In the genomic region with DNA sequence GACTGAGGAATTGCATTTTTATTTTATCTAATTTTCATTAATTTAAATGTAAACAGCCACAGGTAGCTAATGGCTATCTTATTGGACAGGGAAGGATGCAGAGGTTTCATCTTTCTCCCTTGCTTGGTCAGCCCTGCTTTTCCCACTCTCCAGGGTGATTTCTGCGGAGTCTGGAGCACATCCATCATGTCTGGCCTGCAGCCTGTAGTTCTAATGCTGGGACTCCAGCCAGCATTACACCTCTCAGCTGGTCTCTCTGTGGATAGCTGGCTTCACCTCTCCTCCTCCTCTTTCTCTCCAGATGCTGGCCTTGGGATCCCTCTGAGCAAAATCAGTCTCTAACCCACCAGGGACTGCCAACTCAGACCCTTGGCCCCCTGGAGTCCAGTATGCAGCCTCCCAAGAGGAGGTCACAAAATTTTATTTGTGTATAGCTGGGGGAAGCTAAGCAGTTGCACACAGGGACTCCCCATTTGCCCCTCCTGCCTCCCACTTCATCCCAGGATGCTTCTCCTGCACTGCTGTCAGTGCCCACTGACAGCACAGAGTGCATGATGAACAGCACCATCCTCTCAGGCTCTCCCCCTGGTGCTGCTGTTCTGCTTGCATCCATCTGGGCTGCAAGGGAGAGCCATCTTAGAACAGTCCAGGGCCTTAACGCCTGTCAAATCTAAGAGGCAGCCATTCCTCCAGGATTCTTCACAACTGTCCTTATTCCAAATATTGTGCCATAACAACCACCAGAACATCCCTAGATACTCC, we compare ENCODE assay signal across 20 cellular contexts. TPM values are rescaled to one million over a fixed set of nuclear protein-coding genes. Genes with fewer than 3 reads are reported as not detected.
DNase-seq lines count a peak whose midpoint lies in the region; ATAC-seq and TF ChIP-seq lines count a peak whose summit lies in the region.
"Had no signal": no experiment of that assay in that cellular context is flagged by ENCODE, and none has a peak within 500 bp of the region (broad histone marks: within the 10 kb centered on the region; RNA-seq: fewer than 3 reads in every experiment).

No MANE protein-coding gene starts in this region.

- no peak for TF ChIP-seq POLR2A in uterus (IDR thresholded peaks at IDR 0.05)

- no peaks in the 10 kb centered on the region for H3K27me3 Mint-ChIP-seq in type B pancreatic cell
- H3K27me3 Mint-ChIP-seq: activated naive CD8-positive, alpha-beta T cell treated with anti-CD3 and anti-CD28 coated beads for 36 hours had no signal

- intact Hi-C loops in Right ventricle myocardium inferior (cut with DNase I), result no loop called here
- intact Hi-C loops in cardiac septum (cut with DNase I), result no loop called here
- intact Hi-C loops in left ventricle myocardium superior (cut with micrococcal nuclease), result no loop called here
- intact Hi-C loops in uterus (cut with DNase I; ENCODE audit: low total_unique reads), result no loop called here

- no peaks in the 10 kb centered on the region for H3K9me3 ChIP-seq in uterus
- H3K9me3 ChIP-seq: A549, SJSA1 had no signal

- H3K4me3 Mint-ChIP-seq in type B pancreatic cell, result no peak overlapping the region
- H3K4me3 Mint-ChIP-seq: activated naive CD8-positive, alpha-beta T cell treated with anti-CD3 and anti-CD28 coated beads for 36 hours; stimulated activated effector memory CD8-positive, alpha-beta T cell treated with anti-CD3 and anti-CD28 coated beads, Interleukin-12 subunit alpha, Interleukin-12 subunit beta, amount 100 ng/mL, for 72 hours had no signal

- no peaks in the 10 kb centered on the region for H3K36me3 ChIP-seq in uterus
- H3K36me3 ChIP-seq: SJSA1 had no signal

- DNase-seq in Right ventricle myocardium inferior (ENCODE audit: missing footprints), result no peak
- no peak for DNase-seq in cardiac septum (ENCODE audit: low spot score)
- peak; percentile 39 for DNase-seq in amniotic epithelial cell (ENCODE audit: low read depth)
- DNase-seq in left ventricle myocardium superior, result peak; percentile 43
- peak; percentile 32 to 47 for DNase-seq in uterus
- no peak for DNase-seq in AG20443 (ENCODE audit: low spot score)
- DNase-seq in type B pancreatic cell (ENCODE audit: extremely low spot score, unreplicated experiment), result no peak
- DNase-seq in amniotic stem cell (lab: John Stamatoyannopoulos, UW), result no peak
- DNase-seq: activated CD4-positive, alpha-beta T cell treated with anti-CD3 and anti-CD28 coated beads for 48 hours; activated naive CD8-positive, alpha-beta T cell treated with anti-CD3 and anti-CD28 coated beads for 36 hours; HCEC 1CT; NCI-H2171; small intestine; T-helper 9 cell had no signal

- no peaks in the 10 kb centered on the region for H3K4me1 ChIP-seq in uterus
- H3K4me1 ChIP-seq: A549, SJSA1 had no signal

- no peaks in the 10 kb centered on the region for H3K36me3 Mint-ChIP-seq in type B pancreatic cell
- H3K36me3 Mint-ChIP-seq: activated naive CD8-positive, alpha-beta T cell treated with anti-CD3 and anti-CD28 coated beads for 36 hours; stimulated activated effector memory CD8-positive, alpha-beta T cell treated with anti-CD3 and anti-CD28 coated beads, Interleukin-12 subunit alpha, Interleukin-12 subunit beta, amount 100 ng/mL, for 72 hours had no signal

- H3K27me3 ChIP-seq in uterus, result no peaks in the 10 kb centered on the region
- H3K27me3 ChIP-seq: SJSA1 had no signal

- peak; percentile 78 for ATAC-seq in Right ventricle myocardium inferior
- peak; percentile 92 for ATAC-seq in left ventricle myocardium superior
- ATAC-seq: A549; stimulated activated effector memory CD8-positive, alpha-beta T cell treated with anti-CD3 and anti-CD28 coated beads, Interleukin-12 subunit alpha, Interleukin-12 subunit beta, amount 100 ng/mL, for 72 hours had no signal

- H3K9me3 Mint-ChIP-seq in type B pancreatic cell, result no peaks in the 10 kb centered on the region
- H3K9me3 Mint-ChIP-seq: activated naive CD8-positive, alpha-beta T cell treated with anti-CD3 and anti-CD28 coated beads for 36 hours; stimulated activated effector memory CD8-positive, alpha-beta T cell treated with anti-CD3 and anti-CD28 coated beads, Interleukin-12 subunit alpha, Interleukin-12 subunit beta, amount 100 ng/mL, for 72 hours had no signal

- no peak for TF ChIP-seq CTCF in uterus (IDR thresholded peaks at IDR 0.05)
- TF ChIP-seq CTCF in type B pancreatic cell (conservative IDR thresholded peaks at IDR 0.05), result no peak

- no peak overlapping the region for H3K27ac Mint-ChIP-seq in type B pancreatic cell
- H3K27ac Mint-ChIP-seq: activated naive CD8-positive, alpha-beta T cell treated with anti-CD3 and anti-CD28 coated beads for 36 hours; stimulated activated effector memory CD8-positive, alpha-beta T cell treated with anti-CD3 and anti-CD28 coated beads, Interleukin-12 subunit alpha, Interleukin-12 subunit beta, amount 100 ng/mL, for 72 hours had no signal

- peaks cover 13% of the 10 kb centered on the region for H3K4me1 Mint-ChIP-seq in type B pancreatic cell (ENCODE audit: unreplicated experiment)
- H3K4me1 Mint-ChIP-seq: activated naive CD8-positive, alpha-beta T cell treated with anti-CD3 and anti-CD28 coated beads for 36 hours; stimulated activated effector memory CD8-positive, alpha-beta T cell treated with anti-CD3 and anti-CD28 coated beads, Interleukin-12 subunit alpha, Interleukin-12 subunit beta, amount 100 ng/mL, for 72 hours had no signal

- H3K4me3 ChIP-seq in uterus, result no peak overlapping the region
- H3K4me3 ChIP-seq: A549, SJSA1 had no signal

- H3K27ac ChIP-seq in uterus, result no peak overlapping the region
- H3K27ac ChIP-seq: A549, SJSA1 had no signal

RNA-seq across cellular contexts. Expression of a gene that starts 1.7 kb away (rescaled TPM):
- not detected for total RNA-seq in Right ventricle myocardium inferior
- not detected for total RNA-seq in cardiac septum
- not detected for total RNA-seq in left ventricle myocardium superior
- total RNA-seq in uterus, result not detected
- not detected in 2 replicates for total RNA-seq in type B pancreatic cell (ENCODE audit: low replicate concordance)
- total RNA-seq: activated naive CD8-positive, alpha-beta T cell treated with anti-CD3 and anti-CD28 coated beads for 36 hours; chondrocyte; glomerular endothelial cell; SJSA1; ureter had no signal

Comparison
In these comparisons a context has a peak if more than half of its experiments do, and no peak if none do; other contexts are left out.
1. DNase-seq: peak in amniotic epithelial cell (single experiment), left ventricle myocardium superior (single experiment) and uterus (2 of 2); none in Right ventricle myocardium inferior (single experiment), cardiac septum (single experiment), AG20443 (single experiment), type B pancreatic cell (single experiment) and amniotic stem cell (single experiment).